8 cellular contexts compared by ENCODE assay signal in genomic region chr10:5684971-5685763, GRCh38. TPM values are rescaled to one million over a fixed set of nuclear protein-coding genes. Genes with fewer than 3 reads are reported as not detected.
A peak's percentile ranks its signal among the peaks of the same experiment; 100 is the strongest.
DNase-seq lines count a peak whose midpoint lies in the region; ATAC-seq, FAIRE-seq and TF ChIP-seq lines count a peak whose summit lies in the region.

No MANE protein-coding gene starts in this region.

- H3K4me1 ChIP-seq in cardiac muscle cell (ENCODE audit: low read depth): peaks cover 10% of the 10 kb centered on the region

- peak overlapping the region; percentile 70 for H3K4me3 ChIP-seq in cardiac muscle cell

- peak overlapping the region; percentile 98 for H3K27ac Mint-ChIP-seq in CD4-positive, alpha-beta T cell
- peak overlapping the region; percentile 95 for H3K27ac Mint-ChIP-seq in activated naive CD4-positive, alpha-beta T cell treated with anti-CD3 and anti-CD28 coated beads, Interleukin-2, amount 50 U/mL, for 24 hours
- H3K27ac Mint-ChIP-seq in type B pancreatic cell: peak overlapping the region; percentile 97

- H3K4me3 Mint-ChIP-seq in CD4-positive, alpha-beta T cell: peak overlapping the region; percentile 96
- peak overlapping the region; percentile 98 for H3K4me3 Mint-ChIP-seq in activated naive CD4-positive, alpha-beta T cell treated with anti-CD3 and anti-CD28 coated beads, Interleukin-2, amount 50 U/mL, for 24 hours
- peak overlapping the region; percentile 98 for H3K4me3 Mint-ChIP-seq in type B pancreatic cell

- CTCF ChIA-PET in CD4-positive, alpha-beta T cell (lab: Charles Lee): no interaction called here

- POLR2A ChIA-PET in CD4-positive, alpha-beta T cell (lab: Charles Lee): interaction anchor here (0.6 to 1.8 kb wide), 12 partner anchors 8 to 725 kb away, joined by 3 to 12 read pairs (median 4); partner anchors contain the start of genes ANKRD16, ASB13 and FBH1

- H3K27me3 ChIP-seq in CD4-positive, alpha-beta T cell (ENCODE audit: control insufficient read depth, insufficient read depth, low read length): no peaks in the 10 kb centered on the region
- peaks cover 5% of the 10 kb centered on the region for H3K27me3 ChIP-seq in cardiac muscle cell

- peaks cover 54% of the 10 kb centered on the region for H3K4me1 Mint-ChIP-seq in CD4-positive, alpha-beta T cell (ENCODE audit: low read depth)
- peaks cover 46% of the 10 kb centered on the region for H3K4me1 Mint-ChIP-seq in activated naive CD4-positive, alpha-beta T cell treated with anti-CD3 and anti-CD28 coated beads, Interleukin-2, amount 50 U/mL, for 24 hours
- H3K4me1 Mint-ChIP-seq in type B pancreatic cell (ENCODE audit: unreplicated experiment): peaks cover 11% of the 10 kb centered on the region

- no peaks in the 10 kb centered on the region for H3K9me3 ChIP-seq in CD4-positive, alpha-beta T cell (ENCODE audit: control insufficient read depth, low read length)
- H3K9me3 ChIP-seq in cardiac muscle cell (ENCODE audit: low read depth): no peaks in the 10 kb centered on the region

- ATAC-seq in CD4-positive, alpha-beta T cell (ENCODE audit: poor library complexity): peak; percentile 62
- ATAC-seq in HG03457 (IDR thresholded peaks at IDR 0.05; ENCODE audit: unreplicated experiment): peak; percentile 37

- H3K27ac ChIP-seq in CD4-positive, alpha-beta T cell (ENCODE audit: low read depth, low read length): peak overlapping the region; percentile 98
- peak overlapping the region; percentile 86 for H3K27ac ChIP-seq in cardiac muscle cell

- no peaks in the 10 kb centered on the region for H3K36me3 ChIP-seq in cardiac muscle cell

- peak; percentile 84 for FAIRE-seq in GM19239 (lab: Jason Lieb, UNC)

- in situ Hi-C loops in SK-MEL-5 (cut with HindIII; ENCODE audit: low pct_unique_long_range_greater_than_20kb, low sequenced_read_pairs): no loop called here

- intact Hi-C loops in CD4-positive, alpha-beta T cell (cut with DNase I, micrococcal nuclease): loop anchor here (1.0 to 5.0 kb wide), 4 partner anchors 26 to 187 kb away; partner anchors contain the start of gene GDI2 (in 2 of the 2)

- DNase-seq in CD4-positive, alpha-beta T cell: peak; percentile 28 to 68 (median 56)
- DNase-seq in GM19239 (ENCODE audit: insufficient read length, low spot score) (no peak), SK-MEL-5 (ENCODE audit: low read depth, low spot score) (peak; percentile 66), cardiac muscle cell (ENCODE audit: low read depth in 1 of 2, low spot score in 1 of 2) (peak; percentile 83 to 84), pons (ENCODE audit: low spot score) (peak; percentile 79), type B pancreatic cell (ENCODE audit: extremely low spot score, unreplicated experiment) (no peak)

- no peaks in the 10 kb centered on the region for H3K27me3 Mint-ChIP-seq in CD4-positive, alpha-beta T cell
- H3K27me3 Mint-ChIP-seq in activated naive CD4-positive, alpha-beta T cell treated with anti-CD3 and anti-CD28 coated beads, Interleukin-2, amount 50 U/mL, for 24 hours: no peaks in the 10 kb centered on the region
- H3K27me3 Mint-ChIP-seq in type B pancreatic cell: peaks cover 4% of the 10 kb centered on the region

- peak; percentile 56 for TF ChIP-seq CTCF in CD4-positive, alpha-beta T cell (IDR thresholded peaks at IDR 0.05)
- peak; percentile 68 for TF ChIP-seq CTCF in cardiac muscle cell (IDR thresholded peaks at IDR 0.05; ENCODE audit: low read depth, low read length)
- peak; percentile 58 for TF ChIP-seq CTCF in type B pancreatic cell (conservative IDR thresholded peaks at IDR 0.05)

- H3K36me3 Mint-ChIP-seq in CD4-positive, alpha-beta T cell (ENCODE audit: low read depth): peaks cover 27% of the 10 kb centered on the region
- peaks cover 5% of the 10 kb centered on the region for H3K36me3 Mint-ChIP-seq in activated naive CD4-positive, alpha-beta T cell treated with anti-CD3 and anti-CD28 coated beads, Interleukin-2, amount 50 U/mL, for 24 hours
- no peaks in the 10 kb centered on the region for H3K36me3 Mint-ChIP-seq in type B pancreatic cell

- no peaks in the 10 kb centered on the region for H3K9me3 Mint-ChIP-seq in CD4-positive, alpha-beta T cell
- no peaks in the 10 kb centered on the region for H3K9me3 Mint-ChIP-seq in activated naive CD4-positive, alpha-beta T cell treated with anti-CD3 and anti-CD28 coated beads, Interleukin-2, amount 50 U/mL, for 24 hours
- H3K9me3 Mint-ChIP-seq in type B pancreatic cell: no peaks in the 10 kb centered on the region

RNA-seq across cellular contexts. Expression of gene TASOR2, which starts 0.5 kb away (rescaled TPM):
- 10 to 100 TPM; 50.0 to 51.0 TPM for total RNA-seq in CD4-positive, alpha-beta T cell
- 49.3 and 52.6 TPM in 2 replicates for total RNA-seq in SK-MEL-5 (2014; rRNA removed; shearing (Covaris generic))
- polyA plus RNA-seq in SK-MEL-5 (2015; cell fraction: cytosol; rRNA removed): 19.9 and 39.7 TPM in 2 replicates
- 48.3 and 50.0 TPM in 2 replicates for polyA plus RNA-seq in SK-MEL-5 (2015; cell fraction: nucleus; rRNA removed)
- total RNA-seq in cardiac muscle cell: 37.8 TPM in 2 replicates
- polyA plus RNA-seq in cardiac muscle cell: 17.8 and 23.5 TPM in 2 replicates
- 64.1 and 70.1 TPM in 2 replicates for total RNA-seq in type B pancreatic cell (ENCODE audit: low replicate concordance)

RNA-seq across cellular contexts. Expression of gene ASB13, which starts 18.8 kb away (rescaled TPM):
- 1 to 10 TPM; 1.9 to 2.9 TPM for total RNA-seq in CD4-positive, alpha-beta T cell
- 12.7 and 14.6 TPM in 2 replicates for total RNA-seq in SK-MEL-5 (2014; rRNA removed; shearing (Covaris generic))
- 15.8 and 19.7 TPM in 2 replicates for polyA plus RNA-seq in SK-MEL-5 (2015; cell fraction: cytosol; rRNA removed)
- polyA plus RNA-seq in SK-MEL-5 (2015; cell fraction: nucleus; rRNA removed): 3.6 and 8.0 TPM in 2 replicates
- total RNA-seq in cardiac muscle cell (18.3 and 20.6 TPM in 2 replicates), type B pancreatic cell (ENCODE audit: low replicate concordance) (13.9 and 28.2 TPM in 2 replicates)
- 14.4 and 30.4 TPM in 2 replicates for polyA plus RNA-seq in cardiac muscle cell

Comparison
In these comparisons a context has a peak if more than half of its experiments do, and no peak if none do; other contexts are left out.
1. DNase-seq: peak in CD4-positive, alpha-beta T cell (10 of 10), SK-MEL-5 (single experiment), cardiac muscle cell (2 of 2) and pons (single experiment); none in GM19239 (single experiment) and type B pancreatic cell (single experiment).
2. Peak in every context shown above with its lines, with median percentiles within 50 percentile points of each other: H3K27ac Mint-ChIP-seq, H3K4me3 Mint-ChIP-seq and CTCF ChIP-seq.